In the genomic region with DNA sequence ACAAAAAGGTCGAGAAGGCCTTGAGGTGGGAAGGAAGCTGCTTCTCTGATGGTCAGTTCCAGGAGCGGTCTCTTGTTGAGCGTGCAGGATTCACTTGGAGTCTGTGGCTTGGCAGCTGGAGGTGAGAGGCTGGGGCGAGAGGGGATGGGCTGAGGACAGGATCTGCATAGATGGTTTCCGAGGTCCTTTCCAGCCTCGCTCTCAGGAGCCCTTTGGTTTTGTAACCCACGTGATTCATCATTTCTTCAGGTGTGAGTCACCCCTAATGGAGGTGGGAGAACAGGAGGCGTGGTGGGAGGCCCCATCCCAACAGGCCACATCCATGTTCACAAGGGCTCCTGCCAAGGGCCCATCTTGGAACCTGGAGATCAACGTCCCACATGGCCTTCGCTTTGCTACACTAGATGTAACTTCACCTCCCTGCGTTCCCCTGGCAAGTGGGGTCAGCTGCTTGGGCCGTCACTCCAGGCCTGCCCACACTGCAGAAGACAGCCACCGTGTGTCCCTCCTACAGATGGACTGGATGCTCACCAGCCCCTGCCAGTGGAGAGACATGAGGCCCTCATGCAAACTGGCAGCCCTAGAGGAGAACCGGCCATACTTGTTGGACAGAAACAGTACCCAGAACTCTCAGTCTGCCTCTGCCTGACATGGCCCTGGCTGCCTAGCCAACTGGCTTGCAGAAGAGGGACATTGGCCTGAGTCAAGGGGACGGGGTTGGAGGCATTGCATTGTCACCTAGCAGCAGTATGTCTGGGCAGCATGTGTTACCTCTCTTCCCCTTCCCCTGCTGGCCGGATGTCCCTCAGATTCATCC, we compare ENCODE assay signal across 18 cellular contexts. TPM values are rescaled to one million over a fixed set of nuclear protein-coding genes. Genes with fewer than 3 reads are reported as not detected.
DNase-seq lines count a peak whose midpoint lies in the region; ATAC-seq and TF ChIP-seq lines count a peak whose summit lies in the region.
"Had no signal": no experiment of that assay in that cellular context is flagged by ENCODE, and none has a peak within 500 bp of the region (broad histone marks: within the 10 kb centered on the region; RNA-seq: fewer than 3 reads in every experiment).

No MANE protein-coding gene starts in this region.

- CTCF ChIA-PET in T-cell (lab: Charles Lee), result no interaction called here
- CTCF ChIA-PET in A673 (lab: Charles Lee), result no interaction called here

- H3K27me3 Mint-ChIP-seq in T-cell, result peaks cover 46 to 64% of the 10 kb centered on the region in 2 donors

- H3K4me1 Mint-ChIP-seq in T-cell, result peaks cover 2 to 5% (median 5%) of the 10 kb centered on the region in 3 donors

- H3K27ac ChIP-seq in right atrium auricular region (no peak overlapping the region), foreskin keratinocyte (no peak overlapping the region), temporal lobe (ENCODE audit: low read depth, low read length) (peak overlapping the region; percentile 31), aorta (ENCODE audit: low read depth in 1 of 2, low read length in 2 of 2) (no peak overlapping the region), spleen (peak overlapping the region in 3 of 8 donors; percentile 81 to 87 (median 83)), A673 (ENCODE audit: low read depth, low read length, poor library complexity, severe bottlenecking) (no peak overlapping the region)
- H3K27ac ChIP-seq: hepatocyte, psoas muscle had no signal

- H3K36me3 ChIP-seq in right atrium auricular region, result no peaks in the 10 kb centered on the region
- no peaks in the 10 kb centered on the region for H3K36me3 ChIP-seq in aorta (ENCODE audit: control insufficient read depth in 1 of 2, insufficient read depth in 2 of 2, low read length in 1 of 2)
- H3K36me3 ChIP-seq in spleen, result no peaks in the 10 kb centered on the region
- no peaks in the 10 kb centered on the region for H3K36me3 ChIP-seq in A673 (ENCODE audit: insufficient read depth, low read length, poor library complexity, severe bottlenecking)

- ATAC-seq in left cardiac atrium, result no peak
- ATAC-seq in T-cell (replicated peaks in 1 of 4), result no peak
- ATAC-seq in foreskin keratinocyte, result peak; percentile 20
- ATAC-seq in aorta (ENCODE audit: low FRiP score), result no peak
- ATAC-seq: psoas muscle had no signal

- no peak overlapping the region for H3K27ac Mint-ChIP-seq in T-cell

- 89 to 91% methylated on average over 16 of the region's 16 CpGs for WGBS in aorta, 2 donors
- 74 to 87% (median 82%) methylated on average over 15 to 16 of the region's 16 CpGs for WGBS in spleen, 5 donors

- H3K9me3 ChIP-seq in right atrium auricular region (no peaks in the 10 kb centered on the region), aorta (ENCODE audit: control insufficient read depth, low read length) (no peaks in the 10 kb centered on the region), spleen (no peaks in the 10 kb centered on the region), A673 (ENCODE audit: low read depth, low read length, poor library complexity, severe bottlenecking) (no peaks in the 10 kb centered on the region)
- H3K9me3 ChIP-seq: psoas muscle had no signal

- DNase-seq in right atrium auricular region (ENCODE audit: low spot score) (peak; percentile 60), left cardiac atrium (no peak), T-cell (no peak), foreskin keratinocyte (no peak), aorta (no peak), spleen (no peak), A673 (ENCODE audit: low spot score) (no peak)
- DNase-seq: activated CD4-positive, alpha-beta T cell treated with anti-CD3 and anti-CD28 coated beads for 4 hours; anterior cingulate cortex; dermis blood vessel endothelial cell; NCI-H146; NCI-H2227 treated with DMSO at 0.1 percent for 48 hours; psoas muscle; Right ventricle myocardium superior; stimulated activated CD4-positive, alpha-beta T cell treated with anti-CD3 and anti-CD28 coated beads, Interleukin-12 subunit alpha, Interleukin-12 subunit beta, amount 100 ng/mL, for 4 hours; T-helper 9 cell had no signal

- POLR2A ChIA-PET in T-cell (lab: Charles Lee) (no interaction called here), A673 (lab: Charles Lee; ENCODE audit: low non-redundant PET) (no interaction called here)

- no peaks in the 10 kb centered on the region for H3K36me3 Mint-ChIP-seq in T-cell

- H3K4me3 Mint-ChIP-seq in T-cell, result peak overlapping the region in 2 of 3 donors; percentile 24 to 54

- TF ChIP-seq CTCF in right atrium auricular region (IDR thresholded peaks at IDR 0.05) (no peak), foreskin keratinocyte (conservative IDR thresholded peaks at IDR 0.05) (no peak), spleen (IDR thresholded peaks at IDR 0.05 in 8 of 11, conservative IDR thresholded peaks at IDR 0.05 in 3 of 11) (no peak), A673 (conservative IDR thresholded peaks at IDR 0.05; ENCODE audit: low read depth, low read length) (no peak)

- intact Hi-C loops in left cardiac atrium (cut with DNase I) (no loop called here), aorta (cut with DNase I) (no loop called here), spleen (cut with DNase I; ENCODE audit: low total_unique reads) (no loop called here), A673 (cut with micrococcal nuclease; ENCODE audit: unreplicated experiment) (no loop called here)

- no peak for TF ChIP-seq POLR2A in spleen (IDR thresholded peaks at IDR 0.05)

- H3K27me3 ChIP-seq in right atrium auricular region, result no peaks in the 10 kb centered on the region
- peaks cover 36% of the 10 kb centered on the region for H3K27me3 ChIP-seq in foreskin keratinocyte
- H3K27me3 ChIP-seq in aorta (ENCODE audit: control insufficient read depth in 1 of 2, insufficient read depth in 2 of 2, low read length in 1 of 2), result no peaks in the 10 kb centered on the region
- H3K27me3 ChIP-seq in spleen (replicated peaks in 1 of 7), result peaks cover 0 to 85% (median 24%) of the 10 kb centered on the region in 7 donors
- H3K27me3 ChIP-seq in A673 (replicated peaks; ENCODE audit: insufficient read depth, low read depth, low read length, poor library complexity), result peaks cover 44% of the 10 kb centered on the region

- no peak overlapping the region for H3K4me3 ChIP-seq in right atrium auricular region
- no peak overlapping the region for H3K4me3 ChIP-seq in aorta (ENCODE audit: low read length in 2 of 2)
- H3K4me3 ChIP-seq in spleen, result peak overlapping the region in 2 of 8 donors; percentile 51 to 71
- H3K4me3 ChIP-seq in A673 (ENCODE audit: low read depth, low read length, poor library complexity, severe bottlenecking), result no peak overlapping the region
- H3K4me3 ChIP-seq: hepatocyte, psoas muscle had no signal

- H3K4me1 ChIP-seq in right atrium auricular region (peaks cover 0 to 11% of the 10 kb centered on the region in 2 donors), foreskin keratinocyte (no peaks in the 10 kb centered on the region), aorta (ENCODE audit: control insufficient read depth in 1 of 2, insufficient read depth in 2 of 2, low read length in 2 of 2) (no peaks in the 10 kb centered on the region), spleen (peaks cover 0 to 49% (median 20%) of the 10 kb centered on the region in 6 donors), A673 (ENCODE audit: insufficient read depth, low read length, poor library complexity, severe bottlenecking) (no peaks in the 10 kb centered on the region)

- no TSS peak for BruUV-seq in A673 (replicated peaks; lab: Mats Ljungman, UMichigan)

- H3K9me3 Mint-ChIP-seq in T-cell, result no peaks in the 10 kb centered on the region

RNA-seq across cellular contexts. Expression of a gene that starts 1.6 kb away (rescaled TPM):
- total RNA-seq in right atrium auricular region (10 to 100 TPM; 14.4 to 19.9 TPM), left cardiac atrium (10 to 100 TPM; 14.5 to 20.2 TPM), T-cell (1 to 10 TPM in 4 of 5 donors, under 1 TPM in 1; 0.16 to 2.2 (median 1.3) TPM), foreskin keratinocyte (2.9 and 3.7 TPM in 2 replicates), temporal lobe (11.8 TPM), aorta (10 to 100 TPM in 1 of 2 donors, 1 to 10 TPM in 1; 5.0 to 11.2 TPM), spleen (100 to 1,000 TPM; 167 to 403 (median 304) TPM), A673 (2021) (2.6 and 4.3 TPM in 2 replicates)
- polyA plus RNA-seq in foreskin keratinocyte (1.3 and 1.5 TPM in 2 replicates), aorta (1 to 10 TPM in 1 of 2 donors, not detected in 1; 1.6 TPM), spleen (10 to 100 TPM in 2 of 3 donors, 1 to 10 TPM in 1; 10.0 to 39.8 (median 21.7) TPM)

Comparison
In these comparisons a context has a peak if more than half of its experiments do, and no peak if none do; other contexts are left out.
1. RNA of a gene that starts 1.6 kb away (total RNA-seq): 167 to 403 TPM in spleen; 14.5 to 20.2 TPM in left cardiac atrium, 14.4 to 19.9 TPM in right atrium auricular region, 11.8 TPM in temporal lobe (single experiment), 5.0 to 11.2 TPM in aorta, 2.9 to 3.7 TPM in foreskin keratinocyte, 2.6 to 4.3 TPM in A673 and 0.16 to 2.2 TPM in T-cell; every median in the first group is over 4 times any median in the second.